Comparison of ENCODE assay signal across 8 cellular contexts in genomic region chr6:80132942-80133517, GRCh38. TPM values are rescaled to one million over a fixed set of nuclear protein-coding genes. Genes with fewer than 3 reads are reported as not detected.
DNase-seq lines count a peak whose midpoint lies in the region; ATAC-seq, FAIRE-seq and TF ChIP-seq lines count a peak whose summit lies in the region.

No MANE protein-coding gene starts in this region.

- intact Hi-C loops in HepG2 (cut with micrococcal nuclease; ENCODE audit: unreplicated experiment), result no loop called here

- H3K27ac ChIP-seq in HepG2 (ENCODE audit: extremely low read length, insufficient read depth, low read length), result no peak overlapping the region

- H3K9me3 ChIP-seq in HepG2 (ENCODE audit: low read length), result no peaks in the 10 kb centered on the region

- ATAC-seq in HepG2 (no peak), GM21528 (IDR thresholded peaks at IDR 0.05; ENCODE audit: low FRiP score, unreplicated experiment) (no peak), GM21381 (IDR thresholded peaks at IDR 0.05; ENCODE audit: unreplicated experiment) (no peak)

- TF ChIP-seq POLR2A in HepG2 (IDR thresholded peaks at IDR 0.05; ENCODE audit: insufficient read depth in 1 of 2, low read depth in 2 of 2, low read length in 2 of 2), result no peak

- CTCF ChIA-PET in HepG2 (lab: Yijun Ruan, JAX; ENCODE audit: low intra/inter-chr PET ratio, low total read pairs), result no interaction called here

- H3K4me1 ChIP-seq in HepG2 (ENCODE audit: insufficient read depth, low read length), result no peaks in the 10 kb centered on the region

- no peak overlapping the region for H3K9ac ChIP-seq in HepG2 (ENCODE audit: insufficient read depth, low read depth, low read length)

- no peak for TF ChIP-seq RAD21 in HepG2 (CRISPR knock-in tag; IDR thresholded peaks at IDR 0.05)

- no peak overlapping the region for H3K4me2 ChIP-seq in HepG2 (ENCODE audit: low read depth, low read length)

- 93% methylated on average over 5 of the region's 5 CpGs for WGBS in HepG2 (ENCODE audit: low lambda C conversion rate)

- in situ Hi-C loops in HepG2 (cut with HindIII; ENCODE audit: extremely low pct_ligation_motif_present, low pct_unique_long_range_greater_than_20kb), result no loop called here

- POLR2A ChIA-PET in HepG2 (lab: Yijun Ruan, JAX), result no interaction called here

- TF ChIP-seq EP300 in HepG2 (IDR thresholded peaks at IDR 0.05; ENCODE audit: low read depth in 2 of 2, low read length in 2 of 2), result no peak
- TF ChIP-seq EP300 in HepG2 (CRISPR knock-in tag; IDR thresholded peaks at IDR 0.05; ENCODE audit: borderline replicate concordance), result no peak

- no peaks in the 10 kb centered on the region for H3K27me3 ChIP-seq in HepG2 (ENCODE audit: control insufficient read depth in 1 of 2, insufficient read depth in 2 of 2, low read length in 2 of 2)

- H2AFZ ChIP-seq in HepG2 (ENCODE audit: low read length), result no peak overlapping the region

- FAIRE-seq in HepG2 (lab: Jason Lieb, UNC), result peak; percentile 56

- peaks cover 2 to 12% of the 10 kb centered on the region in 2 experiments; a peak in 3 of 5 replicates for H3K36me3 ChIP-seq in HepG2 (replicated peaks in 1 of 2; ENCODE audit: control insufficient read depth in 1 of 2, insufficient read depth in 2 of 2, low read length in 2 of 2)

- TF ChIP-seq CTCF in HepG2 (CRISPR knock-in tag; IDR thresholded peaks at IDR 0.05), result peak; percentile 58

- no peaks in the 10 kb centered on the region for H4K20me1 ChIP-seq in HepG2 (ENCODE audit: insufficient read depth, low read length)

- H3K4me3 ChIP-seq in HepG2 (replicated peaks in 1 of 3; ENCODE audit: insufficient read depth in 1 of 3, low read depth in 2 of 3, low read length in 3 of 3), result no peak overlapping the region

- no peaks in the 10 kb centered on the region for H3K79me2 ChIP-seq in HepG2 (ENCODE audit: insufficient read depth, low read length)

- no TSS peak for BruUV-seq in HepG2 (replicated peaks; lab: Mats Ljungman, UMichigan)

- DNase-seq in DMS 273 (lab: John Stamatoyannopoulos, UW; ENCODE audit: unreplicated experiment), result peak; percentile 83
- peak; percentile 83 for DNase-seq in LHCN-M2 (ENCODE audit: low read depth)
- DNase-seq in RKO (ENCODE audit: low spot score), result peak; percentile 66
- peak; percentile 61 for DNase-seq in cerebellar cortex (ENCODE audit: low spot score)
- DNase-seq in HepG2 (ENCODE audit: low spot score), result peak; percentile 27
- peak; percentile 35 for DNase-seq in stromal cell of bone marrow (ENCODE audit: low read depth)

TF ChIP-seq in HepG2, 621 proteins besides CTCF, POLR2A, EP300 and RAD21:
- TF ChIP-seq ZFYVE20 (CRISPR knock-in tag; IDR thresholded peaks at IDR 0.05; ENCODE audit: borderline replicate concordance, low read depth), result no peak
- TF ChIP-seq NFIC (IDR thresholded peaks at IDR 0.05; ENCODE audit: low read length), result 0 out of 2 replicates have a peak, but pooled peaks have one; percentile 44
- peak; percentile 66 for TF ChIP-seq STAG1 (CRISPR knock-in tag; IDR thresholded peaks at IDR 0.05)
- TF ChIP-seq ZNF225 (CRISPR knock-in tag; IDR thresholded peaks at IDR 0.05), result no peak
- peak; percentile 94 for TF ChIP-seq LCORL (IDR thresholded peaks at IDR 0.05)
- no peak for TF ChIP-seq LCORL (CRISPR knock-in tag; IDR thresholded peaks at IDR 0.05)

RNA-seq across cellular contexts. Expression of gene BCKDHB, which starts 26.6 kb away (rescaled TPM):
- total RNA-seq in LHCN-M2 (2014; rRNA removed), result 32.2 and 33.6 TPM in 2 replicates
- 9.0 TPM for polyA plus RNA-seq in LHCN-M2 (2012)
- total RNA-seq in HepG2 (2016; rRNA removed; fragmentation: Illumina TruSeq; extraction: Trizol), result 13.6 and 17.0 TPM in 2 replicates
- total RNA-seq in HepG2 (2016; cell fraction: cytosol; rRNA removed; fragmentation: Illumina TruSeq; extraction: Trizol; ENCODE audit: low read depth), result 3.3 and 5.4 TPM in 2 replicates
- 13.3 and 15.8 TPM in 2 replicates for total RNA-seq in HepG2 (2016; cell fraction: insoluble cytoplasmic fraction; rRNA removed; fragmentation: Illumina TruSeq; extraction: Trizol)
- total RNA-seq in HepG2 (2016; cell fraction: membrane; rRNA removed; fragmentation: Illumina TruSeq; extraction: Trizol), result 3.3 and 3.4 TPM in 2 replicates
- 24.3 and 24.4 TPM in 2 replicates for total RNA-seq in HepG2 (2016; cell fraction: nucleus; rRNA removed; fragmentation: Illumina TruSeq; extraction: Trizol)
- polyA plus RNA-seq in HepG2 (2011; rRNA removed), result 7.1 and 10.8 TPM in 2 replicates
- polyA plus RNA-seq in HepG2 (2011; cell fraction: cytosol; rRNA removed), result 5.0 and 7.0 TPM in 2 replicates
- 3.3 and 3.6 TPM in 2 replicates for polyA plus RNA-seq in HepG2 (2011; cell fraction: nucleus; rRNA removed)
- 4.7 and 6.3 TPM in 2 replicates for polyA plus RNA-seq in HepG2 (2012)
- 1.2 and 1.4 TPM in 2 replicates for polyA plus RNA-seq in HepG2 (2016; cell fraction: cytosol; fragmentation: Illumina TruSeq; extraction: Trizol; ENCODE audit: low read depth)
- 19.7 and 20.6 TPM in 2 replicates for polyA plus RNA-seq in HepG2 (2016; cell fraction: insoluble cytoplasmic fraction; fragmentation: Illumina TruSeq; extraction: Trizol; ENCODE audit: low read depth)
- polyA plus RNA-seq in HepG2 (2016; cell fraction: membrane; fragmentation: Illumina TruSeq; extraction: Trizol; ENCODE audit: low read depth), result 3.2 and 4.0 TPM in 2 replicates
- polyA plus RNA-seq in HepG2 (2016; cell fraction: nucleus; fragmentation: Illumina TruSeq; extraction: Trizol; ENCODE audit: insufficient read depth, low read depth), result 8.6 and 11.4 TPM in 2 replicates
- 4.7 and 5.4 TPM in 2 replicates for polyA minus RNA-seq in HepG2 (2011; rRNA and poly(A)+ RNA removed; ENCODE audit: low replicate concordance)
- 4.5 and 5.4 TPM in 2 replicates for polyA minus RNA-seq in HepG2 (2011; cell fraction: cytosol; rRNA and poly(A)+ RNA removed)
- 21.6 and 28.8 TPM in 2 replicates for polyA minus RNA-seq in HepG2 (2011; cell fraction: nucleus; rRNA and poly(A)+ RNA removed)

Comparison
In these comparisons a context has a peak if more than half of its experiments do, and no peak if none do; other contexts are left out.
1. DNase-seq: peak in every context shown above with its lines; median percentile 83 in DMS 273; 83 in LHCN-M2; 66 in RKO; 61 in cerebellar cortex; 35 in stromal cell of bone marrow; 27 in HepG2.